Comparison of ENCODE assay signal across 8 cellular contexts in the genomic region with DNA sequence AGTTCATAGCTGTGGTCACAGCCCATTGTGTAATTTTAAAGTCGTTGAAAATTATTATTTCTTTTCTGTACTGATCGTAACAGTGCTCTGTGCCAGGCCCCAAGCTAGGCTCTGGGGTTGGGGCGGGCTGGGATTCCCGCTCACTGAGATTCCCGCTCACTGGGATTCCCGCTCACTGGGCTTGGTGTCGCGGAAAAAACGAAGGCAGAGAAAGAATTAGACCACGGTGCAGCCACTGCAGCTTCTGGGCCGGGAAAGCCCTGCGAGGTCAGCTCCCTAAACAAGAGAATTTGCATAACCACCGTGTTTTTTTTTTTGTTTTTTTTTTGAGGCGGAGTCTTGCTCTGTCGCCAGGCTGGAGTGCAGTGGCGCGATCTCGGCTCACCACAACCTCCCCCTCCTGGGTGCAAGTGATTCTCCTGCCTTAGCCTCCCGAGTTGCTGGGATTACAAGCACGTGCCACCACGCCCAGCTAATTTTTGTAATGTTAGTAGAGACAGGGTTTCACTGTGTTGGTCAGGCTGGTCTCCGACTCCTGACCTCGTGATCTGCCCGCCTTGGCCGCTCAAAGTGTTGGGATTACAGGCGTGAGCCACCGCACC.
DNase-seq lines count a peak whose midpoint lies in the region; ATAC-seq and TF ChIP-seq lines count a peak whose summit lies in the region.

No MANE protein-coding gene starts in this region.

- peak; percentile 78 for DNase-seq in fibroblast of mammary gland (ENCODE audit: low read depth)
- DNase-seq in midbrain (lab: John Stamatoyannopoulos, UW) = no peak
- DNase-seq in NCI-H2171 treated with DMSO at 0.1 percent for 48 hours (lab: John Stamatoyannopoulos, UW) = no peak
- no peak for DNase-seq in activated gamma-delta T cell (lab: John Stamatoyannopoulos, UW)
- no peak for DNase-seq in HCEC 1CT

- peaks cover 96% of the 10 kb centered on the region for H3K36me3 ChIP-seq in BLaER1

- H3K4me3 ChIP-seq in BLaER1 (no peak overlapping the region), fibroblast of mammary gland (ENCODE audit: control insufficient read depth, low read depth, low read length) (no peak overlapping the region)

- H3K27ac ChIP-seq in BLaER1 = no peak overlapping the region

- 0 out of 2 replicates have a peak overlapping the region, but pooled peaks have one; percentile 14 for H3K4me2 ChIP-seq in BLaER1

- H3K9ac ChIP-seq in BLaER1 = no peak overlapping the region

- H3K4me1 ChIP-seq in BLaER1 = peaks cover 22% of the 10 kb centered on the region

- no peaks in the 10 kb centered on the region for H3K27me3 ChIP-seq in BLaER1

- TF ChIP-seq CTCF in fibroblast of mammary gland (conservative IDR thresholded peaks at IDR 0.05; ENCODE audit: control insufficient read depth, insufficient read depth, low read depth, low read length) = no peak

- H4K20me1 ChIP-seq in BLaER1 = peaks cover 100% of the 10 kb centered on the region

- peaks cover 14% of the 10 kb centered on the region; the same call in 1 of the 2 replicates for H3K9me3 ChIP-seq in BLaER1

- ATAC-seq in GM19023 (IDR thresholded peaks at IDR 0.05; ENCODE audit: unreplicated experiment) (peak; percentile 75), HG03521 (IDR thresholded peaks at IDR 0.05; ENCODE audit: unreplicated experiment) (peak; percentile 55)
